Comparison of ENCODE assay signal across 6 cellular contexts in the genomic region with DNA sequence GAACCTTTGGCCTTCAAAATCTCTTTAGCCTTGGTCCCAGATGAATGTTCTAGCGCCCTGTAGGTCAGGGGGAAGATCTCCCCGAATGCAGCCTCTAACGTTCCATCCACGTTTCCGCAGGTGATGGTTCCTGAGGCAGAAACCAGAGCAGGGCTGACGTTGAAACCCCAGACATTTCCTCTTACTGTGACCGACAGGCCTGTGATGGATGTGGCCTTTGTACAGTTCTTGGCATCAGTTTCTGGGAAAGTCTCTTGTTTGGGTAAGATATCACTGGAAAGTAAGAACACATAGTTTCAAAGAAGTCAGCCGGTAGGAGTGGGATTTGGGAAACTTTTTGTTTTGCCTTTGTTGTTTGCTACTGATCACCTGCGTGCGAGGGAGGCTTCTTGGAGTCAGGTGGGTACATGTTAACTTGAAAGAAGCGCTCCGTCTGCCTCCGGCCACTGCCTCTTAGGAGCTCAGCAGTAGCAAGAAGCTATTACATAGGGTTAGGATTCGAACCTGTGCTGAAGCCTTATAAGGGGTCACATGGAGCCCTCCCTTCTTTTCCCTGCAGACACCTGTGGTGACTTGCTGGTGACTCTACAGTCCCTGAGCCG. TPM values are rescaled to one million over a fixed set of nuclear protein-coding genes. Genes with fewer than 3 reads are reported as not detected.
"Had no signal": no experiment of that assay in that cellular context is flagged by ENCODE, and none has a peak within 500 bp of the region (broad histone marks: within the 10 kb centered on the region; RNA-seq: fewer than 3 reads in every experiment).

No MANE protein-coding gene starts in this region.

RNA-seq across cellular contexts. Expression of a gene that starts 39.8 kb away (rescaled TPM):
- total RNA-seq: activated CD4-positive, alpha-beta T cell treated with anti-CD3 and anti-CD28 coated beads, Interleukin-2, amount 10 ng/mL, durations not matched to agents 7 days and 5 days; activated CD8-positive, alpha-beta T cell treated with anti-CD3 and anti-CD28 coated beads, Interleukin-2, amount 10 ng/mL, durations not matched to agents 7 days and 5 days; activated naive CD8-positive, alpha-beta T cell treated with anti-CD3 and anti-CD28 coated beads, Interleukin-2, amount 10 ng/mL, durations not matched to agents 7 days and 5 days; activated T-helper 2 cell treated with anti-CD3 and anti-CD28 coated beads, Interferon-gamma antibody, Interleukin-2, Interleukin-4, amounts not matched to agents 10 μg/mL and 5 μg/mL and 100 μg/mL, durations not matched to agents 14 hours and 24 hours and 36 hours; T-helper 17 cell; T-helper 2 cell treated with Interferon-gamma antibody and Interleukin-4, amounts not matched to agents 100 ng/mL and 5 ng/mL, for 36 hours had no signal
